1 cellular context compared by ENCODE assay signal in genomic region chr2:64522843-64523428, GRCh38.
TF ChIP-seq lines count a peak whose summit lies in the region.

No MANE protein-coding gene starts in this region.

TF ChIP-seq in GM12878, 131 proteins besides CTCF, POLR2A, EP300 and RAD21 (continued from another document):
- TF ChIP-seq BCLAF1 (IDR thresholded peaks at IDR 0.05) (no peak), NKRF (conservative IDR thresholded peaks at IDR 0.05) (no peak), STAT3 (IDR thresholded peaks at IDR 0.05; ENCODE audit: low read depth, low read length) (no peak), IKZF1 (conservative IDR thresholded peaks at IDR 0.05) (no peak), ZZZ3 (IDR thresholded peaks at IDR 0.05; ENCODE audit: control insufficient read depth, insufficient read length, low read depth) (no peak), SIX5 (IDR thresholded peaks at IDR 0.05; ENCODE audit: low read depth, low read length, severe bottlenecking) (peak; percentile 3), MAX (IDR thresholded peaks at IDR 0.05; ENCODE audit: low read depth, low read length) (no peak), DPF2 (IDR thresholded peaks at IDR 0.05) (no peak), TBL1XR1 (IDR thresholded peaks at IDR 0.05; ENCODE audit: low read depth, low read length) (no peak), HSF1 (IDR thresholded peaks at IDR 0.05; ENCODE audit: low read depth, low read length) (no peak), USF1 (IDR thresholded peaks at IDR 0.05; ENCODE audit: borderline replicate concordance, extremely low read length, insufficient read depth, low read depth, low read length) (no peak), NFIC (IDR thresholded peaks at IDR 0.05; ENCODE audit: low read depth, low read length) (0 out of 2 replicates have a peak, but pooled peaks have one; percentile 13), MTA2 (IDR thresholded peaks at IDR 0.05; ENCODE audit: low read depth) (no peak), CREM (IDR thresholded peaks at IDR 0.05; ENCODE audit: low read depth) (0 out of 2 replicates have a peak, but pooled peaks have one; percentile 14), SUPT20H (IDR thresholded peaks at IDR 0.05; ENCODE audit: borderline replicate concordance, control insufficient read depth, low read depth, low read length) (no peak), ELK1 (IDR thresholded peaks at IDR 0.05; ENCODE audit: low read depth, low read length) (no peak), RBBP5 (conservative IDR thresholded peaks at IDR 0.05) (no peak), BACH1 (IDR thresholded peaks at IDR 0.05; ENCODE audit: borderline replicate concordance) (no peak), SP1 (IDR thresholded peaks at IDR 0.05; ENCODE audit: low read depth, low read length) (no peak), KAT2A (conservative IDR thresholded peaks at IDR 0.05; ENCODE audit: control insufficient read depth, low read depth, low read length) (no peak), TCF7 (IDR thresholded peaks at IDR 0.05; ENCODE audit: borderline replicate concordance) (no peak), PML (IDR thresholded peaks at IDR 0.05; ENCODE audit: low read length) (0 out of 2 replicates have a peak, but pooled peaks have one; percentile 5), NRF1 (conservative IDR thresholded peaks at IDR 0.05; ENCODE audit: low read depth, low read length) (no peak), NR2F1 (conservative IDR thresholded peaks at IDR 0.05) (no peak), RB1 (IDR thresholded peaks at IDR 0.05; ENCODE audit: borderline replicate concordance) (peak; percentile 50; the same call in 1 of the 2 replicates), SMC3 (IDR thresholded peaks at IDR 0.05; ENCODE audit: borderline replicate concordance, low read length) (peak; percentile 90; the same call in 1 of the 2 replicates), RCOR1 (conservative IDR thresholded peaks at IDR 0.05; ENCODE audit: low read depth, low read length) (no peak), MTA3 (IDR thresholded peaks at IDR 0.05; ENCODE audit: borderline replicate concordance, low read length) (0 out of 2 replicates have a peak, but pooled peaks have one; percentile 58), SMARCA5 (IDR thresholded peaks at IDR 0.05) (peak; percentile 54; the same call in 1 of the 2 replicates), JUNB (IDR thresholded peaks at IDR 0.05) (no peak; the same call in 1 of the 2 replicates), KLF5 (IDR thresholded peaks at IDR 0.05; ENCODE audit: partially characterized antibody) (no peak), PAX8 (IDR thresholded peaks at IDR 0.05) (no peak), CHD2 (IDR thresholded peaks at IDR 0.05; ENCODE audit: borderline replicate concordance, low read depth, low read length) (no peak), SREBF1 (IDR thresholded peaks at IDR 0.05; ENCODE audit: low read length) (no peak), YY1 (IDR thresholded peaks at IDR 0.05; ENCODE audit: low read depth, low read length) (0 out of 2 replicates have a peak, but pooled peaks have one; percentile 52), MLLT1 (IDR thresholded peaks at IDR 0.05) (no peak)
